Comparison of ENCODE assay signal across 8 cellular contexts in genomic region chr2:87341601-87342014, GRCh38.
DNase-seq lines count a peak whose midpoint lies in the region; FAIRE-seq and TF ChIP-seq lines count a peak whose summit lies in the region.
"Not testable (repeated sequence)": the region's sequence is repeated elsewhere in the genome, so short reads cannot be mapped to it uniquely, and the experiment has no call there.

No MANE protein-coding gene starts in this region.

- not testable (repeated sequence) for H2BK12ac ChIP-seq in H1 (ENCODE audit: low read depth, low read length); trophoblast cell (ENCODE audit: low read length)

- H3K4ac ChIP-seq in H1 (replicated peaks; ENCODE audit: insufficient read length, low read depth, low read length); trophoblast cell (ENCODE audit: low read depth, low read length): not testable (repeated sequence)

- H3K9me3 ChIP-seq in H1 (ENCODE audit: insufficient read depth in 2 of 2, low read depth in 1 of 2, low read length in 1 of 2); keratinocyte (ENCODE audit: control insufficient read depth, low read depth, low read length); trophoblast cell (ENCODE audit: insufficient read depth, low read depth, low read length): not testable (repeated sequence)

- not testable (repeated sequence) for H3K79me1 ChIP-seq in H1 (ENCODE audit: low read depth, low read length); trophoblast cell (ENCODE audit: low read length)

- DNase-seq in HT1080 (ENCODE audit: low read depth) (peak; percentile 68), T-helper 22 cell (ENCODE audit: low read depth) (peak; percentile 4), H1 (ENCODE audit: low read depth in 1 of 2, low spot score in 2 of 2) (peak in 1 of 2 experiments; percentile 82), trophoblast cell (peak; percentile 37 to 55)
- peak; percentile 86 for DNase-seq in activated effector memory CD4-positive, alpha-beta T cell treated with anti-CD3 and anti-CD28 coated beads, Interleukin-2, amount 50 U/mL, for 16 hours
- not testable (repeated sequence) for DNase-seq in keratinocyte (ENCODE audit: low read depth, low spot score)
- DNase-seq in stimulated activated CD8-positive, alpha-beta memory T cell treated with anti-CD3 and anti-CD28 coated beads, Interleukin-2, amount 100 ng/mL, for 48 hours (ENCODE audit: low read depth in 2 of 2), result peak; percentile 3 to 37

- H2AK5ac ChIP-seq in H1 (ENCODE audit: low read depth, low read length), result peak overlapping the region; percentile 71; the same call in 1 of the 2 replicates
- not testable (repeated sequence) for H2AK5ac ChIP-seq in trophoblast cell (ENCODE audit: low read length)

- not testable (repeated sequence) for H3K18ac ChIP-seq in H1 (ENCODE audit: extremely low read depth, low read length); trophoblast cell (ENCODE audit: low read length)

- H2BK15ac ChIP-seq in H1 (ENCODE audit: low read length), result not testable (repeated sequence)

- H3K14ac ChIP-seq in H1 (ENCODE audit: insufficient read length); trophoblast cell (ENCODE audit: low read length): not testable (repeated sequence)

- H4K20me1 ChIP-seq in H1 (replicated peaks in 1 of 2; ENCODE audit: control insufficient read depth in 1 of 2, insufficient read depth in 2 of 2, low read length in 2 of 2); keratinocyte (ENCODE audit: control insufficient read depth, extremely low read depth, insufficient read depth, low read length): not testable (repeated sequence)

- not testable (repeated sequence) for H3K4me2 ChIP-seq in H1 (ENCODE audit: insufficient read depth in 1 of 2, low read depth in 2 of 2, low read length in 2 of 2); keratinocyte (ENCODE audit: control insufficient read depth, extremely low read depth, insufficient read depth, low read depth, low read length); trophoblast cell (ENCODE audit: low read length)

- TF ChIP-seq CTCF in C4-2B (conservative IDR thresholded peaks at IDR 0.05) (peak; percentile 75), H1 (IDR thresholded peaks at IDR 0.05; ENCODE audit: control extremely low read depth in 1 of 3, insufficient read depth in 1 of 3, low read depth in 1 of 3, low read length in 3 of 3) (peak; percentile 25 to 43 (median 32)), keratinocyte (optimal IDR thresholded peaks at IDR 0.05 in 1 of 3, IDR thresholded peaks at IDR 0.05 in 1 of 3, conservative IDR thresholded peaks at IDR 0.05 in 1 of 3; ENCODE audit: extremely low read depth in 1 of 3, insufficient read depth in 2 of 3, low read length in 3 of 3) (peak; percentile 8 to 49 (median 26))

- H3K9ac ChIP-seq in H1 (replicated peaks in 1 of 4; ENCODE audit: extremely low read depth in 1 of 4, low read depth in 3 of 4, low read length in 3 of 4); keratinocyte (ENCODE audit: control insufficient read depth, extremely low read depth, insufficient read depth, low read length); trophoblast cell (ENCODE audit: low read length): not testable (repeated sequence)

- TF ChIP-seq RAD21 in H1 (IDR thresholded peaks at IDR 0.05 in 1 of 2, conservative IDR thresholded peaks at IDR 0.05 in 1 of 2; ENCODE audit: low read depth in 2 of 2, low read length in 2 of 2), result peak; percentile 60 to 64

- not testable (repeated sequence) for H2AFZ ChIP-seq in H1 (ENCODE audit: low read length); keratinocyte (ENCODE audit: control insufficient read depth, low read length); trophoblast cell (ENCODE audit: insufficient read depth, low read length, poor library complexity)

- TF ChIP-seq POLR2A in H1 (IDR thresholded peaks at IDR 0.05; ENCODE audit: control extremely low read depth in 1 of 2, low read depth in 2 of 2, low read length in 2 of 2), result not testable (repeated sequence)

- not testable (repeated sequence) for H3K79me2 ChIP-seq in H1 (ENCODE audit: control insufficient read depth in 1 of 2, insufficient read depth in 2 of 2, low read length in 2 of 2); keratinocyte (ENCODE audit: control insufficient read depth, insufficient read depth, low read length); trophoblast cell (ENCODE audit: control insufficient read depth, insufficient read depth, low read length, poor library complexity)

- not testable (repeated sequence) for H2BK20ac ChIP-seq in H1 (ENCODE audit: low read length)

- H3K23me2 ChIP-seq in H1 (ENCODE audit: low read depth, low read length), result not testable (repeated sequence)

- not testable (repeated sequence) for FAIRE-seq in H1 (lab: Jason Lieb, UNC); keratinocyte (lab: Jason Lieb, UNC)

- CTCF ChIA-PET in H1 (lab: Charles Lee; ENCODE audit: partially characterized antibody), result not testable (repeated sequence)

- not testable (repeated sequence) for TF ChIP-seq EP300 in H1 (IDR thresholded peaks at IDR 0.05; ENCODE audit: borderline replicate concordance in 1 of 2, low read depth in 2 of 2, low read length in 2 of 2)

- H4K12ac ChIP-seq in trophoblast cell (ENCODE audit: low read depth, low read length), result not testable (repeated sequence)

- H3K4me1 ChIP-seq in H1 (replicated peaks in 1 of 4; ENCODE audit: control insufficient read depth in 3 of 4, insufficient read depth in 4 of 4, low read length in 3 of 4); keratinocyte (ENCODE audit: control insufficient read depth, extremely low read depth, insufficient read depth, low read length); trophoblast cell (ENCODE audit: control insufficient read depth in 1 of 2, insufficient read depth in 2 of 2, low read length in 2 of 2): not testable (repeated sequence)

- dilution Hi-C loops in keratinocyte (cut with MboI; ENCODE audit: extremely low pct_ligation_motif_present, low sequenced_read_pairs), result not testable (repeated sequence)

- not testable (repeated sequence) for H4K5ac ChIP-seq in H1 (ENCODE audit: insufficient read length, low read depth, low read length)

- 38% methylated on average over 31 of the region's 31 CpGs; no CpG with 5 or more reads in 1 of the 2 experiments for WGBS in H1 (ENCODE audit: extremely low coverage in 1 of 2, insufficient coverage in 1 of 2, insufficient read length in 1 of 2, insufficient replicate concordance in 2 of 2, low coverage in 1 of 2, low lambda C conversion rate in 2 of 2, missing lambda C conversion rate in 1 of 2), 2 experiments
- no CpG with 5 or more reads among the region's 31 CpGs for WGBS in trophoblast cell (ENCODE audit: extremely low coverage, insufficient coverage, insufficient read length)

- not testable (repeated sequence) for H3K36me3 ChIP-seq in H1 (ENCODE audit: control insufficient read depth in 2 of 4, insufficient read depth in 4 of 4, low read length in 3 of 4); keratinocyte (ENCODE audit: control insufficient read depth in 2 of 2, extremely low read depth in 1 of 2, insufficient read depth in 2 of 2, low read length in 2 of 2); trophoblast cell (ENCODE audit: control insufficient read depth in 1 of 2, insufficient read depth in 2 of 2, low read length in 2 of 2)

- H4K91ac ChIP-seq in H1 (replicated peaks; ENCODE audit: insufficient read length, low read length); trophoblast cell (ENCODE audit: low read depth, low read length): not testable (repeated sequence)

- POLR2A ChIA-PET in H1 (lab: Charles Lee; ENCODE audit: partially characterized antibody), result not testable (repeated sequence)

- H3K27ac ChIP-seq in C4-2B; H1 (ENCODE audit: low read depth, low read length); keratinocyte (ENCODE audit: control insufficient read depth, insufficient read depth, low read length); trophoblast cell (ENCODE audit: low read depth, low read length): not testable (repeated sequence)

- not testable (repeated sequence) for H2BK120ac ChIP-seq in H1 (replicated peaks; ENCODE audit: low read depth, low read length); trophoblast cell (ENCODE audit: insufficient read depth, low read length, poor library complexity)

- not testable (repeated sequence) for H3K4me3 ChIP-seq in H1 (ENCODE audit: extremely low read depth in 1 of 4, insufficient read depth in 2 of 4, low read depth in 3 of 4, low read length in 4 of 4); keratinocyte (ENCODE audit: control insufficient read depth in 2 of 3, extremely low read depth in 1 of 3, insufficient read depth in 2 of 3, low read depth in 1 of 3, low read length in 3 of 3); trophoblast cell (ENCODE audit: low read depth, low read length)

- not testable (repeated sequence) for H3K27me3 ChIP-seq in H1 (replicated peaks in 1 of 4; ENCODE audit: control insufficient read depth in 3 of 4, extremely low read depth in 1 of 4, insufficient read depth in 3 of 4, low read length in 3 of 4); keratinocyte (ENCODE audit: control insufficient read depth, extremely low read depth, insufficient read depth, low read length); trophoblast cell (ENCODE audit: insufficient read depth, low read length)

- H3K23ac ChIP-seq in H1 (ENCODE audit: insufficient read length); trophoblast cell (ENCODE audit: low read length): not testable (repeated sequence)

- peak overlapping the region; percentile 51; the same call in 1 of the 2 replicates for H4K8ac ChIP-seq in H1 (ENCODE audit: extremely low read depth, insufficient read depth, low read length)
- H4K8ac ChIP-seq in trophoblast cell (ENCODE audit: low read depth, low read length), result not testable (repeated sequence)

- not testable (repeated sequence) for H3K56ac ChIP-seq in H1 (replicated peaks; ENCODE audit: insufficient read length, low read depth, low read length)

- H3K9me1 ChIP-seq in keratinocyte (ENCODE audit: control insufficient read depth, extremely low read depth, insufficient read depth, low read length), result not testable (repeated sequence)

- not testable (repeated sequence) for H2BK5ac ChIP-seq in H1 (ENCODE audit: low read depth, low read length); trophoblast cell (ENCODE audit: low read depth, low read length, poor library complexity)
